Comparison of ENCODE assay signal across 8 cellular contexts in the genomic region with DNA sequence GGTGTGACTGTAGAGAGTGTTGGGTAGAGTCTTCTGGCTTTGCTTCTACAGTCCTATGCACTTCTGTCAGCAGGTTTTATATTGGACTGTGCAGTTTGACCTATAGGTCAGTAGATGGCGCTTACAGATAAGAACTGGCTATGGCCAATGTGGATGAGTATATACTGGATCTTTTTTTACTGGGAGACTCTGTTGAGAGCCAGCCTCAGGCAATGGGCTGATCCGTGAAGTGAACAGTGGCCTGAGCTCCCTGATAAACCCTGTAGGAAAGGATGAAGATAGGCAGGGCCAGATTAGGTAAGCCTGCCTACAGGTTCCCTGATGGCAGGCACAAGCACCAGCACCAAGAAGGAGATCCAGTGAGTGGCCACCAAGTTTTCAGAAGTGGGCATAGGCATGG.
DNase-seq lines count a peak whose midpoint lies in the region; ATAC-seq and TF ChIP-seq lines count a peak whose summit lies in the region.

No MANE protein-coding gene starts in this region.

- ATAC-seq in GM18517 (IDR thresholded peaks at IDR 0.05; ENCODE audit: unreplicated experiment) (peak; percentile 91), HG02885 (IDR thresholded peaks at IDR 0.05; ENCODE audit: poor library complexity, unreplicated experiment) (peak; percentile 95)
- no peak for ATAC-seq in naive thymus-derived CD8-positive, alpha-beta T cell

- H3K9me3 ChIP-seq in iPS DF 6.9 (ENCODE audit: control insufficient read depth, insufficient read depth, low read length) (no peaks in the 10 kb centered on the region), thyroid gland (no peaks in the 10 kb centered on the region)

- WGBS in iPS DF 6.9 (ENCODE audit: insufficient coverage, insufficient read length): no CpG with 5 or more reads among the region's 2 CpGs
- 8 to 20% methylated on average over 2 of the region's 2 CpGs for whole genome bisulfite sequencing in thyroid gland, 2 donors

- intact Hi-C loops in thyroid gland (cut with DNase I): no loop called here

- H3K4me1 ChIP-seq in iPS DF 6.9 (ENCODE audit: control insufficient read depth, insufficient read depth, low read length) (no peaks in the 10 kb centered on the region), thyroid gland (no peaks in the 10 kb centered on the region)

- TF ChIP-seq POLR2A in thyroid gland (IDR thresholded peaks at IDR 0.05): no peak

- DNase-seq in AG10803 (ENCODE audit: low read depth): peak; percentile 80
- peak; percentile 32 for DNase-seq in NCI-H146 (lab: John Stamatoyannopoulos, UW)
- peak; percentile 67 for DNase-seq in amniotic epithelial cell (ENCODE audit: low read depth)
- peak; percentile 31 for DNase-seq in iPS DF 6.9 (ENCODE audit: low read depth, low spot score)
- DNase-seq in thyroid gland: no peak
- DNase-seq in naive thymus-derived CD8-positive, alpha-beta T cell: no peak

- H3K4me1 Mint-ChIP-seq in naive thymus-derived CD8-positive, alpha-beta T cell: no peaks in the 10 kb centered on the region

- no peaks in the 10 kb centered on the region for H3K27me3 Mint-ChIP-seq in naive thymus-derived CD8-positive, alpha-beta T cell

- H3K4me3 ChIP-seq in AG10803 (ENCODE audit: low read length): no peak overlapping the region
- no peak overlapping the region for H3K4me3 ChIP-seq in iPS DF 6.9 (ENCODE audit: low read length)
- no peak overlapping the region for H3K4me3 ChIP-seq in thyroid gland (replicated peaks in 1 of 3)

- H3K27me3 ChIP-seq in iPS DF 6.9 (ENCODE audit: control insufficient read depth, insufficient read depth, low read length): no peaks in the 10 kb centered on the region
- no peaks in the 10 kb centered on the region for H3K27me3 ChIP-seq in thyroid gland

- no peak overlapping the region for H3K27ac ChIP-seq in iPS DF 6.9 (ENCODE audit: low read length)
- H3K27ac ChIP-seq in thyroid gland: no peak overlapping the region

- H3K36me3 ChIP-seq in iPS DF 6.9 (ENCODE audit: control insufficient read depth, insufficient read depth, low read length) (no peaks in the 10 kb centered on the region), thyroid gland (no peaks in the 10 kb centered on the region)

- POLR2A ChIA-PET in naive thymus-derived CD8-positive, alpha-beta T cell (lab: Charles Lee): no interaction called here

- H3K4me3 Mint-ChIP-seq in naive thymus-derived CD8-positive, alpha-beta T cell: no peak overlapping the region

- no peak overlapping the region for H3K27ac Mint-ChIP-seq in naive thymus-derived CD8-positive, alpha-beta T cell

- peaks cover 0 to 6% (median 3%) of the 10 kb centered on the region in 3 donors for H3K36me3 Mint-ChIP-seq in naive thymus-derived CD8-positive, alpha-beta T cell

- H3K9me3 Mint-ChIP-seq in naive thymus-derived CD8-positive, alpha-beta T cell: peaks cover 0 to 51% (median 19%) of the 10 kb centered on the region in 9 donors

- peak; percentile 94 for TF ChIP-seq CTCF in AG10803 (conservative IDR thresholded peaks at IDR 0.05; ENCODE audit: low read length)
- TF ChIP-seq CTCF in thyroid gland (IDR thresholded peaks at IDR 0.05): peak in 4 of 6 experiments; percentile 46 to 74 (median 69)

Comparison
In these comparisons a context has a peak if more than half of its experiments do, and no peak if none do; other contexts are left out.
1. DNase-seq: peak in AG10803 (single experiment), NCI-H146 (single experiment), amniotic epithelial cell (single experiment) and iPS DF 6.9 (single experiment); none in thyroid gland (0 of 2) and naive thymus-derived CD8-positive, alpha-beta T cell (0 of 10).
2. ATAC-seq: peak in GM18517 (single experiment) and HG02885 (single experiment); none in naive thymus-derived CD8-positive, alpha-beta T cell (0 of 2).